Comparison of ENCODE assay signal across 20 cellular contexts in the genomic region with DNA sequence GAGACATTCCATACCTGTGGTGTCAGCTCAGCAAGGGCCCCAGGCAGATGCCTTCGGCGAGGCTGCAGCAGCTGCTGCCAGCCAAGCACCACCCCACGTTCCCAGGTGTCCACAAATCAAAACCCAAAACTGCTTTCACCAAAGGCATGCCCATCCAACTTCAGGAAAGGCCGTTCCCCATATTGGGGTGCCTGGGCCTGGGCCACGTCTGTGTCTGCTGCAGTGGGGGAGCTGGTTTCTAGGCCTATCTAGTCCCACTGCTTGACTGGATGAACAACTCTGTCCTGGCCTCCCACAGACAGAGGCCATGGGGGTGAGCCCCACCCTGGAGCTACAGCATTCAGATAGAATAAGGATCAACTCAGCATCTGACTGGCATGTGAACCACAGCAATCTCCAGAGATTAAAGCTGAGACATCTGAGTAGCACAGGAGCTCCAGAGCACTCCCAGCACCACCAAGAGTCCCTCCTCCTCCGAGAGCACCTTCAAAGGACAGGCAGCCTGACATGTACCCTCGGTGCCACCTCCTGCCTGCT.
"Had no signal": no experiment of that assay in that cellular context is flagged by ENCODE, and none has a peak within 500 bp of the region (broad histone marks: within the 10 kb centered on the region; RNA-seq: fewer than 3 reads in every experiment).

No MANE protein-coding gene starts in this region.

- H3K36me3 ChIP-seq: breast epithelium, heart left ventricle, neutrophil, WERI-Rb-1 had no signal

- H3K4me3 ChIP-seq: breast epithelium, dorsolateral prefrontal cortex, heart left ventricle, psoas muscle had no signal

- H3K4me1 ChIP-seq: breast epithelium, heart left ventricle, psoas muscle had no signal

- DNase-seq: activated CD4-positive, alpha-beta T cell treated with anti-CD3 and anti-CD28 coated beads for 4 hours; activated CD8-positive, alpha-beta memory T cell treated with anti-CD3 and anti-CD28 coated beads, Interleukin-2, amount 50 U/mL, for 4 hours; activated CD8-positive, alpha-beta T cell treated with anti-CD3 and anti-CD28 coated beads for 36 hours; activated gamma-delta T cell treated with Interleukin-2 at 50 U/mL for 16 hours; activated naive CD8-positive, alpha-beta T cell treated with anti-CD3 and anti-CD28 coated beads, Interleukin-2, amount 10 ng/mL, durations not matched to agents 7 days and 5 days; activated T-cell treated with anti-CD3 and anti-CD28 coated beads, Interleukin-2, amount 50 U/mL, for 72 hours; anterior cingulate cortex; dorsolateral prefrontal cortex; foreskin melanocyte; heart left ventricle; naive B cell; psoas muscle; stimulated activated CD4-positive, alpha-beta T cell treated with anti-CD3 and anti-CD28 coated beads, Interleukin-12 subunit alpha, Interleukin-12 subunit beta, amount 100 ng/mL, for 4 hours; stimulated activated CD4-positive, alpha-beta T cell treated with anti-CD3 and anti-CD28 coated beads, Interleukin-2, amount 100 ng/mL, for 48 hours; stimulated activated CD8-positive, alpha-beta memory T cell treated with anti-CD3 and anti-CD28 coated beads, Interleukin-4, amount 100 ng/mL, for 48 hours; T-helper 9 cell; WERI-Rb-1 had no signal

- H3K9me3 ChIP-seq: neutrophil, psoas muscle had no signal

- ATAC-seq: activated CD8-positive, alpha-beta T cell treated with anti-CD3 and anti-CD28 coated beads for 36 hours; activated T-cell treated with anti-CD3 and anti-CD28 coated beads, Interleukin-2, amount 50 U/mL, for 72 hours; psoas muscle; sciatic nerve had no signal

- H3K27me3 ChIP-seq: breast epithelium, dorsolateral prefrontal cortex had no signal

- H3K27ac ChIP-seq: breast epithelium, dorsolateral prefrontal cortex, heart left ventricle, neutrophil, psoas muscle, WERI-Rb-1 had no signal
